Comparison of ENCODE assay signal across 9 cellular contexts in genomic region chr12:58032156-58032555, GRCh38.
"Had no signal": no experiment of that assay in that cellular context is flagged by ENCODE, and none has a peak within 500 bp of the region (broad histone marks: within the 10 kb centered on the region; RNA-seq: fewer than 3 reads in every experiment).

No MANE protein-coding gene starts in this region.

- H3K27ac ChIP-seq: GM23248 had no signal

- DNase-seq: GM23248, GOT3, H7, H9, HCEC 1CT, HFFc6 had no signal

- H3K27ac Mint-ChIP-seq: GM23338, H9, HFFc6 had no signal

- H2AFZ ChIP-seq: GM23248, GM23338 had no signal

- H3K4me3 Mint-ChIP-seq: GM23338, H9, HFFc6 had no signal

- H3K36me3 ChIP-seq: HAP-1 had no signal

- H3K9me3 ChIP-seq: HAP-1 had no signal

- H3K4me1 Mint-ChIP-seq: GM23338 had no signal

- H3K9ac ChIP-seq: GM23248 had no signal

- H3K4me1 ChIP-seq: HAP-1 had no signal

- H3K4me2 ChIP-seq: GM23338 had no signal

- ATAC-seq: GM23338, HCT116 had no signal

- H3K4me3 ChIP-seq: GM23248, GM23338, HAP-1 had no signal
